In the genomic region with DNA sequence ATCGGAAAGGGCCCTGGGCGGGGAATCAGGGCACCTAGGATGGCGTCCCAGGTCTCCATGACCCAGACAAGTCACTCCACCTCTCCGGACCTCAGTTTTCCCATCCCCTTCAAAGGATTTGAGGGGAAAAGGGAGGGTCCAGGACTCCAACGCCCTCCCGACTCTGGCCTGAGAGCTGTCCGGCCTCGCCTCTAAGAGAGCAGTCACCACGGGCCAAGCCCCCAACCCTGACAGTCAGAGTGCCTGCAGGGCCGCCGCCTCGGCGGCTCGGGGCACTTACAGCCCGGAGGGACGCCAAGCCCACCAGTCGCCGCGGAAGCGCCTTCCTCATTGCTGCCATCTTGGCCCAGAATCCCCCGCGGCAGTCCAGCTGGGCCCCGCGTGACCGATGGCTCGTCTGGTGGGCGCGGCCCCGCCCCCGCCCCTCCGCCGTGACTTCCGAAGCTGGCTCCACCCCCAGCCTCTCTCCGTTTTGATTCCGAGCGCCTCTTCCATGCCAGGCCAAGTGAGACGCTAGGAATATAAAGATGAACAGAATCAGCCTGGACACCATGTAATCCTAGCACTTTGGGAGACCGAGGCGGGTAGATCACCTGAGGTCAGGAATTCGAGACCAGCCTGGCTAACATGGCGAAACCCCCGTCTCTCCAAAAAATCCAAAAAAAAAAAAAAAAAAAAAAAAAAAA, we compare ENCODE assay signal across 1 cellular context.
TF ChIP-seq lines count a peak whose summit lies in the region.

A gene (minus strand): TSS at position 354 of the 686 bp plus-strand sequence. CDS start 14 bp downstream, at position 340.

TF ChIP-seq in WTC11, 78 proteins besides CTCF, POLR2A, EP300 and RAD21 (continued from another document and continues in another):
- TF ChIP-seq, protein P1, sequence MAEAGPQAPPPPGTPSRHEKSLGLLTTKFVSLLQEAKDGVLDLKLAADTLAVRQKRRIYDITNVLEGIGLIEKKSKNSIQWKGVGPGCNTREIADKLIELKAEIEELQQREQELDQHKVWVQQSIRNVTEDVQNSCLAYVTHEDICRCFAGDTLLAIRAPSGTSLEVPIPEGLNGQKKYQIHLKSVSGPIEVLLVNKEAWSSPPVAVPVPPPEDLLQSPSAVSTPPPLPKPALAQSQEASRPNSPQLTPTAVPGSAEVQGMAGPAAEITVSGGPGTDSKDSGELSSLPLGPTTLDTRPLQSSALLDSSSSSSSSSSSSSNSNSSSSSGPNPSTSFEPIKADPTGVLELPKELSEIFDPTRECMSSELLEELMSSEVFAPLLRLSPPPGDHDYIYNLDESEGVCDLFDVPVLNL (CRISPR knock-in tag; IDR thresholded peaks at IDR 0.05; ENCODE audit: borderline replicate concordance, low read depth), result no peak
- TF ChIP-seq, protein P2, sequence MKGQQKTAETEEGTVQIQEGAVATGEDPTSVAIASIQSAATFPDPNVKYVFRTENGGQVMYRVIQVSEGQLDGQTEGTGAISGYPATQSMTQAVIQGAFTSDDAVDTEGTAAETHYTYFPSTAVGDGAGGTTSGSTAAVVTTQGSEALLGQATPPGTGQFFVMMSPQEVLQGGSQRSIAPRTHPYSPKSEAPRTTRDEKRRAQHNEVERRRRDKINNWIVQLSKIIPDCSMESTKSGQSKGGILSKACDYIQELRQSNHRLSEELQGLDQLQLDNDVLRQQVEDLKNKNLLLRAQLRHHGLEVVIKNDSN (CRISPR knock-in tag; IDR thresholded peaks at IDR 0.05), result peak; percentile 94
- TF ChIP-seq ZNF263 (CRISPR knock-in tag; IDR thresholded peaks at IDR 0.05; ENCODE audit: low read depth) (no peak), CBFB (CRISPR knock-in tag; IDR thresholded peaks at IDR 0.05; ENCODE audit: low read depth) (no peak), FOXK1 (CRISPR knock-in tag; IDR thresholded peaks at IDR 0.05) (peak; percentile 77), RORB (CRISPR knock-in tag; IDR thresholded peaks at IDR 0.05) (no peak), SMAD4 (CRISPR knock-in tag; IDR thresholded peaks at IDR 0.05) (no peak), ZNF138 (CRISPR knock-in tag; conservative IDR thresholded peaks at IDR 0.05) (no peak), HMGA2 (CRISPR knock-in tag; IDR thresholded peaks at IDR 0.05) (no peak), JUN (CRISPR knock-in tag; IDR thresholded peaks at IDR 0.05) (0 out of 2 replicates have a peak, but pooled peaks have one; percentile 19), NR2C2 (CRISPR knock-in tag; IDR thresholded peaks at IDR 0.05) (no peak), FOXP1 (CRISPR knock-in tag; IDR thresholded peaks at IDR 0.05; ENCODE audit: borderline replicate concordance) (peak; percentile 41; the same call in 1 of the 2 replicates), SOX15 (CRISPR knock-in tag; IDR thresholded peaks at IDR 0.05) (no peak), MXD4 (CRISPR knock-in tag; IDR thresholded peaks at IDR 0.05; ENCODE audit: borderline replicate concordance) (no peak), ATF1 (CRISPR knock-in tag; IDR thresholded peaks at IDR 0.05) (no peak), ZNF396 (CRISPR knock-in tag; IDR thresholded peaks at IDR 0.05; ENCODE audit: borderline replicate concordance) (no peak), EMX1 (CRISPR knock-in tag; IDR thresholded peaks at IDR 0.05) (no peak), TP53 (CRISPR knock-in tag; IDR thresholded peaks at IDR 0.05) (no peak), NR3C1 (CRISPR knock-in tag; conservative IDR thresholded peaks at IDR 0.05; ENCODE audit: low read depth) (no peak), GABPB1 (CRISPR knock-in tag; IDR thresholded peaks at IDR 0.05) (0 out of 2 replicates have a peak, but pooled peaks have one; percentile 44), ZBTB21 (CRISPR knock-in tag; IDR thresholded peaks at IDR 0.05; ENCODE audit: borderline replicate concordance) (no peak), SP1 (CRISPR knock-in tag; conservative IDR thresholded peaks at IDR 0.05) (peak; percentile 85), ZNF416 (CRISPR knock-in tag; IDR thresholded peaks at IDR 0.05) (peak; percentile 75; the same call in 1 of the 2 replicates), TEAD1 (CRISPR knock-in tag; IDR thresholded peaks at IDR 0.05) (peak; percentile 61; the same call in 1 of the 2 replicates), ZNF423 (CRISPR knock-in tag; IDR thresholded peaks at IDR 0.05) (no peak), NR1H2 (CRISPR knock-in tag; IDR thresholded peaks at IDR 0.05) (no peak), MYBL2 (CRISPR knock-in tag; IDR thresholded peaks at IDR 0.05) (no peak), ZNF219 (CRISPR knock-in tag; IDR thresholded peaks at IDR 0.05; ENCODE audit: borderline replicate concordance) (no peak)
- TF ChIP-seq, protein P3, sequence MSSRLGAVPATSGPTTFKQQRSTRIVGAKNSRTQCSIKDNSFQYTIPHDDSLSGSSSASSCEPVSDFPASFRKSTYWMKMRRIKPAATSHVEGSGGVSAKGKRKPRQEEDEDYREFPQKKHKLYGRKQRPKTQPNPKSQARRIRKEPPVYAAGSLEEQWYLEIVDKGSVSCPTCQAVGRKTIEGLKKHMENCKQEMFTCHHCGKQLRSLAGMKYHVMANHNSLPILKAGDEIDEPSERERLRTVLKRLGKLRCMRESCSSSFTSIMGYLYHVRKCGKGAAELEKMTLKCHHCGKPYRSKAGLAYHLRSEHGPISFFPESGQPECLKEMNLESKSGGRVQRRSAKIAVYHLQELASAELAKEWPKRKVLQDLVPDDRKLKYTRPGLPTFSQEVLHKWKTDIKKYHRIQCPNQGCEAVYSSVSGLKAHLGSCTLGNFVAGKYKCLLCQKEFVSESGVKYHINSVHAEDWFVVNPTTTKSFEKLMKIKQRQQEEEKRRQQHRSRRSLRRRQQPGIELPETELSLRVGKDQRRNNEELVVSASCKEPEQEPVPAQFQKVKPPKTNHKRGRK (CRISPR knock-in tag; IDR thresholded peaks at IDR 0.05; ENCODE audit: borderline replicate concordance), result no peak
- TF ChIP-seq, protein P4, sequence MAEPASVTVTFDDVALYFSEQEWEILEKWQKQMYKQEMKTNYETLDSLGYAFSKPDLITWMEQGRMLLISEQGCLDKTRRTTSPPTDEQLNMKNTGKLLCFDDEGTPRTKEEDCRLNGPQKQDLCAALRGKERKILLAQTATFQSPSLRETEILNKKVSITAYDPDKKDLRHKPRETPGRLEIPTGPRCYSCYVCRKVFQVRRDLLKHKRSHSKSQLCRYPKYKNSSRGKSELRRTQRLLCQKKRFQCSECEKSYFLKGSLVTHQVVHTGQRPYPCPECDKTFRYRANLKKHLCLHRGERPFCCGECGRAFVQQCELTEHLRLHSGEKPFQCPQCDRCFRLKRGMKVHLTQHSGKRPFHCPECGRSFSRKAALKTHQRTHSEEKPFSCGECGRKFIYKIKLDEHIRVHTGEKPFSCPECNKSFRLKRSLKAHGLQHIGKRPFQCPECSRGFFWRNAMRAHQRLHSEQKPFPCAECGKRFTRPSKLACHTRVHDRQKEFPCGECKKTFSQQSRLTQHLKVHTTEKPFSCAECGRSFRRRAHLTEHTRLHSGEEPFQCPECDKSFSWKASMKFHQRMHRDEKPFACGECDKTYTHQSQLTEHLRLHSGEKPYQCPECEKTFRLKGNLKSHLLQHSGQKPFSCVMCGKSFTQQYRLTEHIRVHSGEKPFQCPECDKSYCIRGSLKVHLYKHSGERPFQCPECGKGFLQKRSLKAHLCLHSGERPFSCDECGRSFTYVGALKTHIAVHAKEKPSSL (CRISPR knock-in tag; conservative IDR thresholded peaks at IDR 0.05), result no peak
- TF ChIP-seq, protein P5, sequence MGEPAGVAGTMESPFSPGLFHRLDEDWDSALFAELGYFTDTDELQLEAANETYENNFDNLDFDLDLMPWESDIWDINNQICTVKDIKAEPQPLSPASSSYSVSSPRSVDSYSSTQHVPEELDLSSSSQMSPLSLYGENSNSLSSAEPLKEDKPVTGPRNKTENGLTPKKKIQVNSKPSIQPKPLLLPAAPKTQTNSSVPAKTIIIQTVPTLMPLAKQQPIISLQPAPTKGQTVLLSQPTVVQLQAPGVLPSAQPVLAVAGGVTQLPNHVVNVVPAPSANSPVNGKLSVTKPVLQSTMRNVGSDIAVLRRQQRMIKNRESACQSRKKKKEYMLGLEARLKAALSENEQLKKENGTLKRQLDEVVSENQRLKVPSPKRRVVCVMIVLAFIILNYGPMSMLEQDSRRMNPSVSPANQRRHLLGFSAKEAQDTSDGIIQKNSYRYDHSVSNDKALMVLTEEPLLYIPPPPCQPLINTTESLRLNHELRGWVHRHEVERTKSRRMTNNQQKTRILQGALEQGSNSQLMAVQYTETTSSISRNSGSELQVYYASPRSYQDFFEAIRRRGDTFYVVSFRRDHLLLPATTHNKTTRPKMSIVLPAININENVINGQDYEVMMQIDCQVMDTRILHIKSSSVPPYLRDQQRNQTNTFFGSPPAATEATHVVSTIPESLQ (CRISPR knock-in tag; IDR thresholded peaks at IDR 0.05), result no peak
- TF ChIP-seq, protein P6, sequence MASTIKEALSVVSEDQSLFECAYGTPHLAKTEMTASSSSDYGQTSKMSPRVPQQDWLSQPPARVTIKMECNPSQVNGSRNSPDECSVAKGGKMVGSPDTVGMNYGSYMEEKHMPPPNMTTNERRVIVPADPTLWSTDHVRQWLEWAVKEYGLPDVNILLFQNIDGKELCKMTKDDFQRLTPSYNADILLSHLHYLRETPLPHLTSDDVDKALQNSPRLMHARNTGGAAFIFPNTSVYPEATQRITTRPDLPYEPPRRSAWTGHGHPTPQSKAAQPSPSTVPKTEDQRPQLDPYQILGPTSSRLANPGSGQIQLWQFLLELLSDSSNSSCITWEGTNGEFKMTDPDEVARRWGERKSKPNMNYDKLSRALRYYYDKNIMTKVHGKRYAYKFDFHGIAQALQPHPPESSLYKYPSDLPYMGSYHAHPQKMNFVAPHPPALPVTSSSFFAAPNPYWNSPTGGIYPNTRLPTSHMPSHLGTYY (CRISPR knock-in tag; IDR thresholded peaks at IDR 0.05), result no peak
- TF ChIP-seq, protein P7, sequence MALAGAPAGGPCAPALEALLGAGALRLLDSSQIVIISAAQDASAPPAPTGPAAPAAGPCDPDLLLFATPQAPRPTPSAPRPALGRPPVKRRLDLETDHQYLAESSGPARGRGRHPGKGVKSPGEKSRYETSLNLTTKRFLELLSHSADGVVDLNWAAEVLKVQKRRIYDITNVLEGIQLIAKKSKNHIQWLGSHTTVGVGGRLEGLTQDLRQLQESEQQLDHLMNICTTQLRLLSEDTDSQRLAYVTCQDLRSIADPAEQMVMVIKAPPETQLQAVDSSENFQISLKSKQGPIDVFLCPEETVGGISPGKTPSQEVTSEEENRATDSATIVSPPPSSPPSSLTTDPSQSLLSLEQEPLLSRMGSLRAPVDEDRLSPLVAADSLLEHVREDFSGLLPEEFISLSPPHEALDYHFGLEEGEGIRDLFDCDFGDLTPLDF (CRISPR knock-in tag; IDR thresholded peaks at IDR 0.05), result no peak
- TF ChIP-seq, protein P8, sequence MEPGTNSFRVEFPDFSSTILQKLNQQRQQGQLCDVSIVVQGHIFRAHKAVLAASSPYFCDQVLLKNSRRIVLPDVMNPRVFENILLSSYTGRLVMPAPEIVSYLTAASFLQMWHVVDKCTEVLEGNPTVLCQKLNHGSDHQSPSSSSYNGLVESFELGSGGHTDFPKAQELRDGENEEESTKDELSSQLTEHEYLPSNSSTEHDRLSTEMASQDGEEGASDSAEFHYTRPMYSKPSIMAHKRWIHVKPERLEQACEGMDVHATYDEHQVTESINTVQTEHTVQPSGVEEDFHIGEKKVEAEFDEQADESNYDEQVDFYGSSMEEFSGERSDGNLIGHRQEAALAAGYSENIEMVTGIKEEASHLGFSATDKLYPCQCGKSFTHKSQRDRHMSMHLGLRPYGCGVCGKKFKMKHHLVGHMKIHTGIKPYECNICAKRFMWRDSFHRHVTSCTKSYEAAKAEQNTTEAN (CRISPR knock-in tag; IDR thresholded peaks at IDR 0.05), result 0 out of 2 replicates have a peak, but pooled peaks have one; percentile 55
- TF ChIP-seq, protein P9, sequence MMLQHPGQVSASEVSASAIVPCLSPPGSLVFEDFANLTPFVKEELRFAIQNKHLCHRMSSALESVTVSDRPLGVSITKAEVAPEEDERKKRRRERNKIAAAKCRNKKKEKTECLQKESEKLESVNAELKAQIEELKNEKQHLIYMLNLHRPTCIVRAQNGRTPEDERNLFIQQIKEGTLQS (CRISPR knock-in tag; conservative IDR thresholded peaks at IDR 0.05), result no peak
- TF ChIP-seq, protein P10, sequence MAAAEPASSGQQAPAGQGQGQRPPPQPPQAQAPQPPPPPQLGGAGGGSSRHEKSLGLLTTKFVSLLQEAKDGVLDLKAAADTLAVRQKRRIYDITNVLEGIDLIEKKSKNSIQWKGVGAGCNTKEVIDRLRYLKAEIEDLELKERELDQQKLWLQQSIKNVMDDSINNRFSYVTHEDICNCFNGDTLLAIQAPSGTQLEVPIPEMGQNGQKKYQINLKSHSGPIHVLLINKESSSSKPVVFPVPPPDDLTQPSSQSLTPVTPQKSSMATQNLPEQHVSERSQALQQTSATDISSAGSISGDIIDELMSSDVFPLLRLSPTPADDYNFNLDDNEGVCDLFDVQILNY (CRISPR knock-in tag; IDR thresholded peaks at IDR 0.05), result peak; percentile 50; the same call in 1 of the 2 replicates
- TF ChIP-seq, protein P11, sequence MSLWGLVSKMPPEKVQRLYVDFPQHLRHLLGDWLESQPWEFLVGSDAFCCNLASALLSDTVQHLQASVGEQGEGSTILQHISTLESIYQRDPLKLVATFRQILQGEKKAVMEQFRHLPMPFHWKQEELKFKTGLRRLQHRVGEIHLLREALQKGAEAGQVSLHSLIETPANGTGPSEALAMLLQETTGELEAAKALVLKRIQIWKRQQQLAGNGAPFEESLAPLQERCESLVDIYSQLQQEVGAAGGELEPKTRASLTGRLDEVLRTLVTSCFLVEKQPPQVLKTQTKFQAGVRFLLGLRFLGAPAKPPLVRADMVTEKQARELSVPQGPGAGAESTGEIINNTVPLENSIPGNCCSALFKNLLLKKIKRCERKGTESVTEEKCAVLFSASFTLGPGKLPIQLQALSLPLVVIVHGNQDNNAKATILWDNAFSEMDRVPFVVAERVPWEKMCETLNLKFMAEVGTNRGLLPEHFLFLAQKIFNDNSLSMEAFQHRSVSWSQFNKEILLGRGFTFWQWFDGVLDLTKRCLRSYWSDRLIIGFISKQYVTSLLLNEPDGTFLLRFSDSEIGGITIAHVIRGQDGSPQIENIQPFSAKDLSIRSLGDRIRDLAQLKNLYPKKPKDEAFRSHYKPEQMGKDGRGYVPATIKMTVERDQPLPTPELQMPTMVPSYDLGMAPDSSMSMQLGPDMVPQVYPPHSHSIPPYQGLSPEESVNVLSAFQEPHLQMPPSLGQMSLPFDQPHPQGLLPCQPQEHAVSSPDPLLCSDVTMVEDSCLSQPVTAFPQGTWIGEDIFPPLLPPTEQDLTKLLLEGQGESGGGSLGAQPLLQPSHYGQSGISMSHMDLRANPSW (CRISPR knock-in tag; conservative IDR thresholded peaks at IDR 0.05; ENCODE audit: low read depth), result no peak
- TF ChIP-seq, protein P12, sequence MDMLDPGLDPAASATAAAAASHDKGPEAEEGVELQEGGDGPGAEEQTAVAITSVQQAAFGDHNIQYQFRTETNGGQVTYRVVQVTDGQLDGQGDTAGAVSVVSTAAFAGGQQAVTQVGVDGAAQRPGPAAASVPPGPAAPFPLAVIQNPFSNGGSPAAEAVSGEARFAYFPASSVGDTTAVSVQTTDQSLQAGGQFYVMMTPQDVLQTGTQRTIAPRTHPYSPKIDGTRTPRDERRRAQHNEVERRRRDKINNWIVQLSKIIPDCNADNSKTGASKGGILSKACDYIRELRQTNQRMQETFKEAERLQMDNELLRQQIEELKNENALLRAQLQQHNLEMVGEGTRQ (CRISPR knock-in tag; IDR thresholded peaks at IDR 0.05), result peak; percentile 93
